Comparison of ENCODE assay signal across 8 cellular contexts in the genomic region with DNA sequence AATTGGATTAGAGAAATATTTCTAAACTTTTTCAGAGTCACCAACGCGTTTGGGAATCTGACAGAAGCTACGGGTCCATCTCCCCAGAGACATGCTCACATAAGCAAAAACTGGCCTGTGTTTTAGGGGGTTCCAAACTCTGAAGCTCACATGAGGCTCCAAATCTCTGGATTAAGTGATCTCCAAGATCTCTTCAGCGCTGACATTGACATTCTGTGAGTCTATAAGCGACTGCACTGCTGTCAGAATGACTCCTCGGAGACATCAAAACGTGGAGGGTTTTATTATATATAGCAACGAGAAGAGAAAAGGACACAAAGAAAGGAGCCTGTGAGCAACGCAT. TPM values are rescaled to one million over a fixed set of nuclear protein-coding genes. Genes with fewer than 3 reads are reported as not detected.
DNase-seq lines count a peak whose midpoint lies in the region; ATAC-seq and TF ChIP-seq lines count a peak whose summit lies in the region.

No MANE protein-coding gene starts in this region.

- no peak for TF ChIP-seq CTCF in WI38 (IDR thresholded peaks at IDR 0.05; ENCODE audit: low read depth, low read length)
- no peak for TF ChIP-seq CTCF in gastroesophageal sphincter (IDR thresholded peaks at IDR 0.05)

- H3K9me3 ChIP-seq in gastroesophageal sphincter (no peaks in the 10 kb centered on the region), skeletal muscle tissue (ENCODE audit: control insufficient read depth in 3 of 3, low read length in 3 of 3) (no peaks in the 10 kb centered on the region)

- H3K4me1 ChIP-seq in gastroesophageal sphincter (peaks cover 0 to 41% (median 6%) of the 10 kb centered on the region in 3 donors), skeletal muscle tissue (ENCODE audit: control insufficient read depth in 3 of 3, insufficient read depth in 3 of 3, low read length in 3 of 3) (peaks cover 10 to 20% (median 20%) of the 10 kb centered on the region in 3 donors)

- H3K27me3 ChIP-seq in H7 (ENCODE audit: control insufficient read depth, insufficient read depth, low read length) = peaks cover 13% of the 10 kb centered on the region
- H3K27me3 ChIP-seq in gastroesophageal sphincter = no peaks in the 10 kb centered on the region
- H3K27me3 ChIP-seq in skeletal muscle tissue (ENCODE audit: control insufficient read depth in 3 of 3, insufficient read depth in 3 of 3, low read length in 3 of 3) = no peaks in the 10 kb centered on the region

- 14 to 15% methylated on average over 9 of the region's 9 CpGs for WGBS in gastroesophageal sphincter (ENCODE audit: low coverage in 1 of 2), 2 donors

- peak overlapping the region; percentile 0 to 100 (median 98) for H3K27ac ChIP-seq in gastroesophageal sphincter
- H3K27ac ChIP-seq in skeletal muscle tissue (ENCODE audit: low read depth, low read length) = peak overlapping the region; percentile 70

- no peak for TF ChIP-seq POLR2A in gastroesophageal sphincter (IDR thresholded peaks at IDR 0.05)

- peak overlapping the region; percentile 24 for H3K4me3 ChIP-seq in H7 (ENCODE audit: insufficient read depth, low read depth, low read length)
- H3K4me3 ChIP-seq in WI38 (ENCODE audit: low read depth, low read length) = peak overlapping the region; percentile 53
- peak overlapping the region; percentile 88 to 90 for H3K4me3 ChIP-seq in gastroesophageal sphincter
- peak overlapping the region; percentile 42 to 92 (median 79) for H3K4me3 ChIP-seq in skeletal muscle tissue (ENCODE audit: low read length in 3 of 3)

- ATAC-seq in gastroesophageal sphincter (no peak), HG03521 (IDR thresholded peaks at IDR 0.05; ENCODE audit: unreplicated experiment) (no peak)

- peak overlapping the region; percentile 5 to 75 (median 64) for H3K9ac ChIP-seq in skeletal muscle tissue (ENCODE audit: low read depth in 1 of 3, low read length in 3 of 3)

- TF ChIP-seq EP300 in gastroesophageal sphincter (IDR thresholded peaks at IDR 0.05) = no peak

- H3K36me3 ChIP-seq in H7 (replicated peaks; ENCODE audit: control insufficient read depth, insufficient read depth, low read length) (no peaks in the 10 kb centered on the region), gastroesophageal sphincter (no peaks in the 10 kb centered on the region), skeletal muscle tissue (ENCODE audit: control insufficient read depth in 3 of 3, insufficient read depth in 3 of 3, low read length in 3 of 3) (no peaks in the 10 kb centered on the region)

- no peak for DNase-seq in H7
- no peak for DNase-seq in GM19240 (ENCODE audit: insufficient read length, low spot score)
- no peak for DNase-seq in activated gamma-delta T cell (lab: John Stamatoyannopoulos, UW)
- DNase-seq in stimulated activated naive CD4-positive, alpha-beta T cell (lab: John Stamatoyannopoulos, UW) = no peak

RNA-seq across cellular contexts. Expression of a gene that starts 0.6 kb away (rescaled TPM):
- total RNA-seq in H7 (2014; rRNA removed; shearing (Covaris generic)) = 5.5 and 7.3 TPM in 2 replicates
- 10 to 100 TPM; 16.2 to 27.6 (median 20.9) TPM for total RNA-seq in gastroesophageal sphincter
- 11.5 TPM for total RNA-seq in skeletal muscle tissue

Comparison
In these comparisons a context has a peak if more than half of its experiments do, and no peak if none do; other contexts are left out.
1. H3K4me3 ChIP-seq: peak in every context shown above with its lines; median percentile 89 in gastroesophageal sphincter; 79 in skeletal muscle tissue; 53 in WI38; 24 in H7.